ENCODE assay signal across 22 cellular contexts in the genomic region with DNA sequence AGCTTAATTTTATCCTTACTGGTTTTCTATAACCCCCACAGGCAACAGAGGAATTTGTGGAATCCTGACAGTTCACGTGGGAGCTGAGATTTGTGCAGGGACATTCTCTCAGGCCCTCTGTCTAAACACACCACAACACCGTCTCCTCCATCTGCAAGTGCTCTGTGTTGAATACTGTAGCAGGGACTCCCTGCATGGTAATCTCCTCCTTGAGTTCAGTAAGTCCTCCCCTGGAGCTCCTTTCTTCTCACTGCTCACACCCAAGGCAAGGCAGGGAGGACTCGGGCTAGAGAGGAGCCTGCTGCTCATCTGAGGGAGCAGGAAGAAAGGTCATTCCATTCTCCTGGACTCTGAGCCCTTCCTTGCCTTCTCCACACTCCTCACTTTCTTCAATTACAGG.
"Had no signal": no experiment of that assay in that cellular context is flagged by ENCODE, and none has a peak within 500 bp of the region (broad histone marks: within the 10 kb centered on the region; RNA-seq: fewer than 3 reads in every experiment).

No MANE protein-coding gene starts in this region.

- H3K27ac ChIP-seq: heart right ventricle, neutrophil, spleen, testis, tibial nerve, upper lobe of right lung, vagina had no signal

- H3K9me3 ChIP-seq: mucosa of descending colon, neutrophil, testis, tibial nerve, upper lobe of right lung, vagina had no signal

- H3K27ac Mint-ChIP-seq: dendritic cell treated with granulocyte-macrophage colony-stimulating factor and Interleukin-4, amounts not matched to agents 40 ng/mL and 50 ng/mL, for 4 days; effector memory CD8-positive, alpha-beta T cell; natural killer cell; stimulated activated naive B cell treated with anti-CD40 and anti-IgM and Interleukin-4, amounts not matched to agents 10 μg/mL and 1 μg/mL and 100 μg/mL, for 72 hours; stimulated activated naive CD8-positive, alpha-beta T cell treated with anti-CD3 and anti-CD28 coated beads, Interleukin-15, amount 100 ng/mL, for 72 hours had no signal

- H3K36me3 Mint-ChIP-seq: natural killer cell; stimulated activated naive B cell treated with anti-CD40 and anti-IgM and Interleukin-4, amounts not matched to agents 10 μg/mL and 1 μg/mL and 100 μg/mL, for 72 hours had no signal

- H3K27me3 ChIP-seq: heart right ventricle, neutrophil, spleen, testis, tibial nerve, upper lobe of right lung, vagina had no signal

- FAIRE-seq: colon, frontal cortex had no signal

- H3K27me3 Mint-ChIP-seq: effector memory CD8-positive, alpha-beta T cell had no signal

- H3K4me1 Mint-ChIP-seq: natural killer cell; stimulated activated naive B cell treated with anti-CD40 and anti-IgM and Interleukin-4, amounts not matched to agents 10 μg/mL and 1 μg/mL and 100 μg/mL, for 72 hours; stimulated activated naive CD8-positive, alpha-beta T cell treated with anti-CD3 and anti-CD28 coated beads, Interleukin-15, amount 100 ng/mL, for 72 hours had no signal

- DNase-seq: cerebellar nuclear complex; effector memory CD8-positive, alpha-beta T cell; heart right ventricle; hypothalamus; mammary epithelial cell; mucosa of descending colon; natural killer cell; posterior cingulate gyrus; spleen; stimulated activated CD4-positive, alpha-beta T cell treated with anti-CD3 and anti-CD28 coated beads, Interleukin-15, amount 100 ng/mL, for 24 hours; stimulated activated CD4-positive, alpha-beta T cell treated with anti-CD3 and anti-CD28 coated beads, Interleukin-1b, Interleukin-23, amount 100 ng/mL, for 48 hours; stimulated activated CD4-positive, alpha-beta T cell treated with anti-CD3 and anti-CD28 coated beads, Interleukin-4, amount 100 ng/mL, for 24 hours; stimulated activated naive B cell treated with anti-CD40 and anti-IgM and Interleukin-4, amounts not matched to agents 10 μg/mL and 1 μg/mL and 100 μg/mL, for 72 hours; stimulated activated naive CD8-positive, alpha-beta T cell treated with anti-CD3 and anti-CD28 coated beads, Interleukin-15, amount 100 ng/mL, for 72 hours; testis; upper lobe of right lung had no signal

- H3K4me3 ChIP-seq: heart right ventricle, mucosa of descending colon, spleen, testis, tibial nerve, upper lobe of right lung, vagina had no signal

- H3K4me3 Mint-ChIP-seq: dendritic cell treated with granulocyte-macrophage colony-stimulating factor and Interleukin-4, amounts not matched to agents 40 ng/mL and 50 ng/mL, for 4 days; effector memory CD8-positive, alpha-beta T cell; natural killer cell; stimulated activated naive B cell treated with anti-CD40 and anti-IgM and Interleukin-4, amounts not matched to agents 10 μg/mL and 1 μg/mL and 100 μg/mL, for 72 hours; stimulated activated naive CD8-positive, alpha-beta T cell treated with anti-CD3 and anti-CD28 coated beads, Interleukin-15, amount 100 ng/mL, for 72 hours had no signal

- H3K9me3 Mint-ChIP-seq: stimulated activated naive CD8-positive, alpha-beta T cell treated with anti-CD3 and anti-CD28 coated beads, Interleukin-15, amount 100 ng/mL, for 72 hours had no signal

- H3K4me1 ChIP-seq: heart right ventricle, spleen, testis, tibial nerve, upper lobe of right lung, vagina had no signal

- H3K36me3 ChIP-seq: heart right ventricle, neutrophil, spleen, tibial nerve, upper lobe of right lung, vagina had no signal
